21 cellular contexts compared by ENCODE assay signal in the genomic region with DNA sequence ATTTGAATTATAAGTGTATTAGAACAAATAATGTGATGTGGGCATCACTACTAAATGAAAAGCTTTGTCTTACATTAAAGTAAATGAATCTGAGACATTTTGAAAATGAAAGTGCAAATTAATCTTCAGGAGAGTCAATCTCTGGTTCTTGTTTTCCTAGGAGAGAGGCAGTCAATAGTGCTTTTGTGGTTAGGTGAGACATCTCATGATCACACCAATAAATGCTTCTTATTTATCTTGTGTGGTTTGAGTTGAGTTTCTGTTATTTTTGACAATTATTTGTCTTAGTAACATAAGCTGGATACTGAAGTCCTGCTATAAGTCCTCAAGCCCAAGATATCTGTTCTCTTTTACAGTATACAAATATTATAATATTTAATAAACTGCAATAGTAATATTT.
DNase-seq lines count a peak whose midpoint lies in the region; ATAC-seq, FAIRE-seq and TF ChIP-seq lines count a peak whose summit lies in the region.
"Had no signal": no experiment of that assay in that cellular context is flagged by ENCODE, and none has a peak within 500 bp of the region (broad histone marks: within the 10 kb centered on the region; RNA-seq: fewer than 3 reads in every experiment).

No MANE protein-coding gene starts in this region.

- ATAC-seq in PC-3 (peak; percentile 96), GM12878 (peak; percentile 60), GM19395 (IDR thresholded peaks at IDR 0.05; ENCODE audit: unreplicated experiment) (no peak)
- ATAC-seq: GM23338, HepG2 had no signal

- SMC1A ChIA-PET in GM12878 (lab: Charles Lee; ENCODE audit: uncharacterized antibody, unreplicated experiment): interaction anchor here (1.0 kb wide), 1 partner anchor 20 kb away, joined by 4 read pairs; no protein-coding TSS in a partner anchor

- TF ChIP-seq RAD21 in GM12878 (IDR thresholded peaks at IDR 0.05; ENCODE audit: insufficient read depth, low read depth, low read length): no peak

- no peaks in the 10 kb centered on the region for H3K9me2 ChIP-seq in PC-3 (replicated peaks; ENCODE audit: low read length)

- no peak for TF ChIP-seq POLR2A in GM12878 (IDR thresholded peaks at IDR 0.05; ENCODE audit: low read depth, low read length)

- DNase-seq in A172 (ENCODE audit: low spot score) (peak; percentile 12), ELR (ENCODE audit: low read depth) (peak; percentile 24), PC-3 (peak; percentile 48), GM12878 (ENCODE audit: low read depth, low spot score) (no peak), NCI-H2029 treated with DMSO at 0.1 percent for 48 hours (lab: John Stamatoyannopoulos, UW) (no peak), middle frontal gyrus (ENCODE audit: extremely low spot score, low spot score) (no peak)
- DNase-seq: CD4-positive, CD25-positive, alpha-beta regulatory T cell; COR-L47; DMS 273 treated with DMSO at 0.1 percent for 48 hours; DMS79 treated with DMSO at 0.1 percent for 48 hours; KBM-7; NCI-H1417; NCI-H1694 treated with DMSO at 0.1 percent for 48 hours; NCI-H2227 treated with DMSO at 0.1 percent for 48 hours; NCI-H510A; Peyer's patch had no signal

- H3F3A ChIP-seq in PC-3 (ENCODE audit: low read length, unreplicated experiment): no peaks in the 10 kb centered on the region

- H3K36me3 ChIP-seq in PC-3 (ENCODE audit: low read depth, low read length) (no peaks in the 10 kb centered on the region), GM12878 (ENCODE audit: control insufficient read depth in 2 of 2, insufficient read depth in 2 of 2, low read length in 1 of 2) (no peaks in the 10 kb centered on the region)
- H3K36me3 ChIP-seq: HAP-1, Peyer's patch had no signal

- FAIRE-seq in GM12878 (lab: Jason Lieb, UNC): no peak
- FAIRE-seq: GM12892, HepG2 had no signal

- H2AFZ ChIP-seq in PC-3 (ENCODE audit: low read length) (no peak overlapping the region), GM12878 (ENCODE audit: control insufficient read depth, low read depth, low read length) (no peak overlapping the region)
- H2AFZ ChIP-seq: GM23338 had no signal

- H3K9me3 ChIP-seq in PC-3 (ENCODE audit: low read length) (no peaks in the 10 kb centered on the region), GM12878 (replicated peaks; ENCODE audit: control insufficient read depth, insufficient read depth, low read length) (no peaks in the 10 kb centered on the region)
- H3K9me3 ChIP-seq: HAP-1, Peyer's patch had no signal

- H3K4me2 ChIP-seq in PC-3 (ENCODE audit: low read length): 0 out of 2 replicates have a peak overlapping the region, but pooled peaks have one; percentile 53
- no peak overlapping the region for H3K4me2 ChIP-seq in GM12878 (ENCODE audit: control insufficient read depth, insufficient read depth)
- H3K4me2 ChIP-seq: GM23338 had no signal

- H3K4me1 ChIP-seq in PC-3 (ENCODE audit: insufficient read depth, low read length): no peaks in the 10 kb centered on the region
- H3K4me1 ChIP-seq in GM12878 (ENCODE audit: control insufficient read depth, insufficient read depth, low read length): no peaks in the 10 kb centered on the region
- H3K4me1 ChIP-seq: HAP-1, Peyer's patch had no signal

- no peaks in the 10 kb centered on the region for H4K20me1 ChIP-seq in PC-3 (ENCODE audit: low read length)
- H4K20me1 ChIP-seq in GM12878 (ENCODE audit: control insufficient read depth, insufficient read depth): no peaks in the 10 kb centered on the region

- BruUV-seq in PC-3 (replicated peaks; lab: Mats Ljungman, UMichigan): no TSS peak
- BruUV-seq in GM12878 (replicated peaks; lab: Mats Ljungman, UMichigan): no TSS peak

- TF ChIP-seq CTCF in PC-3 (conservative IDR thresholded peaks at IDR 0.05; ENCODE audit: low read depth, low read length): no peak
- no peak for TF ChIP-seq CTCF in GM12878 (IDR thresholded peaks at IDR 0.05 in 2 of 3, conservative IDR thresholded peaks at IDR 0.05 in 1 of 3; ENCODE audit: control insufficient read depth in 2 of 3, extremely low read depth in 1 of 3, insufficient read depth in 1 of 3, low read depth in 3 of 3, low read length in 3 of 3)

- H3K79me2 ChIP-seq in PC-3 (ENCODE audit: low read length): no peaks in the 10 kb centered on the region
- H3K79me2 ChIP-seq in GM12878 (ENCODE audit: control insufficient read depth, insufficient read depth, low read length): no peaks in the 10 kb centered on the region

- CTCF ChIA-PET in PC-3 (lab: Charles Lee): no interaction called here
- CTCF ChIA-PET in GM12878 (lab: Yijun Ruan, JAX): interaction anchor here (1.9 kb wide), 1 partner anchor 14 kb away, joined by 7 read pairs; no protein-coding TSS in a partner anchor

- intact Hi-C loops in PC-3 (cut with micrococcal nuclease): loop anchor here (1.0 to 10.0 kb wide), 5 partner anchors 141 to 317 kb away; no protein-coding TSS in a partner anchor
- intact Hi-C loops in GM12878 (cut with micrococcal nuclease; ENCODE audit: unreplicated experiment): no loop called here

- H3K4me3 ChIP-seq in PC-3 (ENCODE audit: low read length) (no peak overlapping the region), GM12878 (no peak overlapping the region)
- H3K4me3 ChIP-seq: GM23338, HAP-1, Peyer's patch had no signal

- POLR2A ChIA-PET in PC-3 (lab: Charles Lee; ENCODE audit: unreplicated experiment): no interaction called here
- POLR2A ChIA-PET in GM12878 (lab: Charles Lee): no interaction called here

- no peak overlapping the region for H3K27ac ChIP-seq in PC-3 (ENCODE audit: low read length)
- no peak overlapping the region for H3K27ac ChIP-seq in GM12878 (ENCODE audit: control insufficient read depth, insufficient read depth)
- H3K27ac ChIP-seq: Peyer's patch had no signal

- in situ Hi-C loops in GM12878 (cut with MboI): no loop called here

- H3K27me3 ChIP-seq in PC-3 (ENCODE audit: low read length) (no peaks in the 10 kb centered on the region), GM12878 (replicated peaks in 1 of 2; ENCODE audit: control insufficient read depth in 2 of 2, insufficient read depth in 2 of 2, low read length in 1 of 2) (no peaks in the 10 kb centered on the region)
- H3K27me3 ChIP-seq: Peyer's patch had no signal

- no peak for TF ChIP-seq EP300 in GM12878 (IDR thresholded peaks at IDR 0.05; ENCODE audit: borderline replicate concordance in 1 of 2, control insufficient read depth in 1 of 2, low read depth in 2 of 2, low read length in 2 of 2)

- H3K9ac ChIP-seq in PC-3 (ENCODE audit: low read length) (no peak overlapping the region), GM12878 (ENCODE audit: control insufficient read depth, insufficient read depth, low read length) (no peak overlapping the region)

- RAD21 ChIA-PET in GM12878 (lab: Charles Lee; ENCODE audit: unreplicated experiment): no interaction called here

TF ChIP-seq in GM12878, 131 proteins besides CTCF, POLR2A, EP300 and RAD21:
- TF ChIP-seq FOXK2 (IDR thresholded peaks at IDR 0.05) (no peak), CHD1 (IDR thresholded peaks at IDR 0.05; ENCODE audit: low read depth, low read length) (no peak), IKZF2 (IDR thresholded peaks at IDR 0.05) (peak; percentile 60 to 76; a peak in 3 of 4 replicates), NR2C1 (IDR thresholded peaks at IDR 0.05) (no peak), JUNB (IDR thresholded peaks at IDR 0.05) (no peak), NR2F1 (conservative IDR thresholded peaks at IDR 0.05) (peak; percentile 37; the same call in 1 of the 2 replicates), IKZF1 (conservative IDR thresholded peaks at IDR 0.05) (0 out of 2 replicates have a peak, but pooled peaks have one; percentile 15), MTA2 (IDR thresholded peaks at IDR 0.05; ENCODE audit: low read depth) (peak; percentile 55; the same call in 1 of the 2 replicates), STAT3 (IDR thresholded peaks at IDR 0.05; ENCODE audit: low read depth, low read length) (no peak)
- TF ChIP-seq, protein P1, sequence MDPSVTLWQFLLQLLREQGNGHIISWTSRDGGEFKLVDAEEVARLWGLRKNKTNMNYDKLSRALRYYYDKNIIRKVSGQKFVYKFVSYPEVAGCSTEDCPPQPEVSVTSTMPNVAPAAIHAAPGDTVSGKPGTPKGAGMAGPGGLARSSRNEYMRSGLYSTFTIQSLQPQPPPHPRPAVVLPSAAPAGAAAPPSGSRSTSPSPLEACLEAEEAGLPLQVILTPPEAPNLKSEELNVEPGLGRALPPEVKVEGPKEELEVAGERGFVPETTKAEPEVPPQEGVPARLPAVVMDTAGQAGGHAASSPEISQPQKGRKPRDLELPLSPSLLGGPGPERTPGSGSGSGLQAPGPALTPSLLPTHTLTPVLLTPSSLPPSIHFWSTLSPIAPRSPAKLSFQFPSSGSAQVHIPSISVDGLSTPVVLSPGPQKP (IDR thresholded peaks at IDR 0.05; ENCODE audit: low read depth, low read length): no peak

Comparison
In these comparisons a context has a peak if more than half of its experiments do, and no peak if none do; other contexts are left out.
1. DNase-seq: peak in A172 (single experiment), ELR (single experiment) and PC-3 (single experiment); none in GM12878 (single experiment), NCI-H2029 treated with DMSO at 0.1 percent for 48 hours (single experiment) and middle frontal gyrus (single experiment).